ENCODE assay signal across 9 cellular contexts in genomic region chr1:85230305-85230977, GRCh38. TPM values are rescaled to one million over a fixed set of nuclear protein-coding genes. Genes with fewer than 3 reads are reported as not detected.
A peak's percentile ranks its signal among the peaks of the same experiment; 100 is the strongest.
DNase-seq lines count a peak whose midpoint lies in the region; ATAC-seq, FAIRE-seq and TF ChIP-seq lines count a peak whose summit lies in the region.
"Had no signal": no experiment of that assay in that cellular context is flagged by ENCODE, and none has a peak within 500 bp of the region (broad histone marks: within the 10 kb centered on the region; RNA-seq: fewer than 3 reads in every experiment).

No MANE protein-coding gene starts in this region.

- ATAC-seq in HG02759 (IDR thresholded peaks at IDR 0.05; ENCODE audit: unreplicated experiment) (peak; percentile 44), WTC11 (peak; percentile 98), HepG2 (peak; percentile 94)

- 45% methylated on average over 7 of the region's 8 CpGs for WGBS in HepG2 (ENCODE audit: low lambda C conversion rate)

- TF ChIP-seq EP300 in HepG2 (IDR thresholded peaks at IDR 0.05; ENCODE audit: low read depth in 2 of 2, low read length in 2 of 2) (no peak), HepG2 (CRISPR knock-in tag; IDR thresholded peaks at IDR 0.05; ENCODE audit: borderline replicate concordance) (no peak)

- POLR2A ChIA-PET in WTC11 (lab: Charles Lee): interaction anchor here (0.6 kb wide), 1 partner anchor 638 kb away, joined by 3 read pairs; no protein-coding TSS in a partner anchor
- POLR2A ChIA-PET in HepG2 (lab: Yijun Ruan, JAX): no interaction called here

- no peak overlapping the region for H3K9ac ChIP-seq in HepG2 (ENCODE audit: insufficient read depth, low read depth, low read length)

- peak; percentile 32 for FAIRE-seq in HepG2 (lab: Jason Lieb, UNC)

- CTCF ChIA-PET in WTC11 (lab: Charles Lee) (interaction anchor here (0.6 to 2.7 kb wide), 9 partner anchors 10 to 286 kb away, joined by 3 to 15 read pairs (median 5); partner anchors contain the start of gene C1orf52), HepG2 (lab: Yijun Ruan, JAX; ENCODE audit: low intra/inter-chr PET ratio, low total read pairs) (no interaction called here)

- H3K4me1 ChIP-seq in HepG2 (ENCODE audit: insufficient read depth, low read length): peaks cover 18% of the 10 kb centered on the region

- H3K27ac ChIP-seq in HepG2 (ENCODE audit: extremely low read length, insufficient read depth, low read length): no peak overlapping the region
- H3K27ac ChIP-seq: SK-N-MC had no signal

- BruUV-seq in HepG2 (replicated peaks; lab: Mats Ljungman, UMichigan): no TSS peak

- H3K27me3 Mint-ChIP-seq in WTC11 (ENCODE audit: low read depth): no peaks in the 10 kb centered on the region

- TF ChIP-seq POLR2A in HepG2 (IDR thresholded peaks at IDR 0.05; ENCODE audit: insufficient read depth in 1 of 2, low read depth in 2 of 2, low read length in 2 of 2): no peak

- no peaks in the 10 kb centered on the region for H3K36me3 ChIP-seq in HepG2 (replicated peaks in 1 of 2; ENCODE audit: control insufficient read depth in 1 of 2, insufficient read depth in 2 of 2, low read length in 2 of 2)

- in situ Hi-C loops in HepG2 (cut with HindIII; ENCODE audit: extremely low pct_ligation_motif_present, low pct_unique_long_range_greater_than_20kb): no loop called here

- peaks cover 28% of the 10 kb centered on the region for H3K4me1 Mint-ChIP-seq in WTC11

- H3K4me3 ChIP-seq in HepG2 (replicated peaks in 1 of 3; ENCODE audit: insufficient read depth in 1 of 3, low read depth in 2 of 3, low read length in 3 of 3): no peak overlapping the region
- H3K4me3 ChIP-seq: lung, SK-N-MC had no signal

- TF ChIP-seq RAD21 in HepG2 (CRISPR knock-in tag; IDR thresholded peaks at IDR 0.05): no peak

- no peak overlapping the region for H2AFZ ChIP-seq in HepG2 (ENCODE audit: low read length)

- H3K4me2 ChIP-seq in HepG2 (ENCODE audit: low read depth, low read length): 0 out of 2 replicates have a peak overlapping the region, but pooled peaks have one; percentile 5

- intact Hi-C loops in HepG2 (cut with micrococcal nuclease; ENCODE audit: unreplicated experiment): loop anchor here (1.0 kb wide), 1 partner anchor 121 kb away; no protein-coding TSS in a partner anchor

- no peaks in the 10 kb centered on the region for H3K79me2 ChIP-seq in HepG2 (ENCODE audit: insufficient read depth, low read length)

- 0 out of 2 replicates have a peak, but pooled peaks cover 3% of the 10 kb centered on the region for H3K9me3 Mint-ChIP-seq in WTC11

- TF ChIP-seq CTCF in WTC11 (IDR thresholded peaks at IDR 0.05) (no peak), HepG2 (CRISPR knock-in tag; IDR thresholded peaks at IDR 0.05) (peak; percentile 51)

- no peak overlapping the region for H3K4me3 Mint-ChIP-seq in WTC11

- H3K36me3 Mint-ChIP-seq in WTC11: no peaks in the 10 kb centered on the region

- no peaks in the 10 kb centered on the region for H4K20me1 ChIP-seq in HepG2 (ENCODE audit: insufficient read depth, low read length)

- H3K27me3 ChIP-seq in HepG2 (ENCODE audit: control insufficient read depth in 1 of 2, insufficient read depth in 2 of 2, low read length in 2 of 2): no peaks in the 10 kb centered on the region

- H3K27ac Mint-ChIP-seq in WTC11: no peak overlapping the region

- DNase-seq in DMS53 treated with DMSO at 0.1 percent for 48 hours (lab: John Stamatoyannopoulos, UW; ENCODE audit: unreplicated experiment): peak; percentile 71
- peak; percentile 25 for DNase-seq in WTC11 (ENCODE audit: low spot score)
- DNase-seq in HepG2 (ENCODE audit: low spot score): peak; percentile 21
- no peak for DNase-seq in NCI-H524 treated with DMSO at 0.1 percent for 48 hours (lab: John Stamatoyannopoulos, UW)
- DNase-seq in COR-L47 (lab: John Stamatoyannopoulos, UW): no peak
- no peak for DNase-seq in DMS114 treated with DMSO at 0.1 percent for 48 hours (lab: John Stamatoyannopoulos, UW; ENCODE audit: unreplicated experiment)

- H3K9me3 ChIP-seq in HepG2 (ENCODE audit: low read length): no peaks in the 10 kb centered on the region

TF ChIP-seq in WTC11, 78 proteins besides CTCF, POLR2A, EP300 and RAD21 (continues in another document):
- no peak for TF ChIP-seq GTF2I (CRISPR knock-in tag; conservative IDR thresholded peaks at IDR 0.05)

TF ChIP-seq in HepG2, 621 proteins besides CTCF, POLR2A, EP300 and RAD21 (continues in another document):
- TF ChIP-seq HMG20A (CRISPR knock-in tag; IDR thresholded peaks at IDR 0.05; ENCODE audit: borderline replicate concordance): no peak

RNA-seq across cellular contexts. Expression of gene C1orf52, which starts 29.0 kb away (rescaled TPM):
- 35.8 to 44.5 TPM (median 40.2 TPM) in 3 replicates for total RNA-seq in WTC11 (2021)
- 19.4 and 23.0 TPM in 2 replicates for total RNA-seq in HepG2 (2016; rRNA removed; fragmentation: Illumina TruSeq; extraction: Trizol)
- 3.1 and 4.1 TPM in 2 replicates for total RNA-seq in HepG2 (2016; cell fraction: cytosol; rRNA removed; fragmentation: Illumina TruSeq; extraction: Trizol; ENCODE audit: low read depth)
- total RNA-seq in HepG2 (2016; cell fraction: insoluble cytoplasmic fraction; rRNA removed; fragmentation: Illumina TruSeq; extraction: Trizol): 17.6 and 28.5 TPM in 2 replicates
- total RNA-seq in HepG2 (2016; cell fraction: membrane; rRNA removed; fragmentation: Illumina TruSeq; extraction: Trizol): 12.6 and 13.8 TPM in 2 replicates
- 11.1 and 11.5 TPM in 2 replicates for total RNA-seq in HepG2 (2016; cell fraction: nucleus; rRNA removed; fragmentation: Illumina TruSeq; extraction: Trizol)
- 25.8 and 27.4 TPM in 2 replicates for polyA plus RNA-seq in HepG2 (2011; rRNA removed)
- 13.2 and 20.6 TPM in 2 replicates for polyA plus RNA-seq in HepG2 (2011; cell fraction: cytosol; rRNA removed)
- polyA plus RNA-seq in HepG2 (2011; cell fraction: nucleus; rRNA removed): 27.9 and 30.9 TPM in 2 replicates
- 19.6 and 23.2 TPM in 2 replicates for polyA plus RNA-seq in HepG2 (2012)
- 5.2 and 6.2 TPM in 2 replicates for polyA plus RNA-seq in HepG2 (2016; cell fraction: cytosol; fragmentation: Illumina TruSeq; extraction: Trizol; ENCODE audit: low read depth)
- polyA plus RNA-seq in HepG2 (2016; cell fraction: insoluble cytoplasmic fraction; fragmentation: Illumina TruSeq; extraction: Trizol; ENCODE audit: low read depth): 34.5 and 38.9 TPM in 2 replicates
- polyA plus RNA-seq in HepG2 (2016; cell fraction: membrane; fragmentation: Illumina TruSeq; extraction: Trizol; ENCODE audit: low read depth): 11.3 and 11.5 TPM in 2 replicates
- 23.9 and 25.0 TPM in 2 replicates for polyA plus RNA-seq in HepG2 (2016; cell fraction: nucleus; fragmentation: Illumina TruSeq; extraction: Trizol; ENCODE audit: insufficient read depth, low read depth)
- polyA minus RNA-seq in HepG2 (2011; rRNA and poly(A)+ RNA removed; ENCODE audit: low replicate concordance): 8.4 and 10.7 TPM in 2 replicates
- 8.9 and 9.1 TPM in 2 replicates for polyA minus RNA-seq in HepG2 (2011; cell fraction: cytosol; rRNA and poly(A)+ RNA removed)
- polyA minus RNA-seq in HepG2 (2011; cell fraction: nucleus; rRNA and poly(A)+ RNA removed): 16.0 and 16.9 TPM in 2 replicates

RNA-seq across cellular contexts. Expression of gene SYDE2, which starts 29.6 kb away (rescaled TPM):
- total RNA-seq in WTC11 (2021) (11.0 to 13.8 TPM (median 11.4 TPM) in 3 replicates), HepG2 (2016; rRNA removed; fragmentation: Illumina TruSeq; extraction: Trizol) (5.3 and 7.9 TPM in 2 replicates)
- 1.5 and 1.9 TPM in 2 replicates for total RNA-seq in HepG2 (2016; cell fraction: cytosol; rRNA removed; fragmentation: Illumina TruSeq; extraction: Trizol; ENCODE audit: low read depth)
- total RNA-seq in HepG2 (2016; cell fraction: insoluble cytoplasmic fraction; rRNA removed; fragmentation: Illumina TruSeq; extraction: Trizol): 5.3 and 7.7 TPM in 2 replicates
- 2.7 and 2.8 TPM in 2 replicates for total RNA-seq in HepG2 (2016; cell fraction: membrane; rRNA removed; fragmentation: Illumina TruSeq; extraction: Trizol)
- total RNA-seq in HepG2 (2016; cell fraction: nucleus; rRNA removed; fragmentation: Illumina TruSeq; extraction: Trizol): 6.9 and 8.1 TPM in 2 replicates
- polyA plus RNA-seq in HepG2 (2011; rRNA removed): 1.8 TPM in 2 replicates
- 1.0 and 1.2 TPM in 2 replicates for polyA plus RNA-seq in HepG2 (2011; cell fraction: cytosol; rRNA removed)
- 1.2 and 1.3 TPM in 2 replicates for polyA plus RNA-seq in HepG2 (2011; cell fraction: nucleus; rRNA removed)
- polyA plus RNA-seq in HepG2 (2012): 1.6 and 2.5 TPM in 2 replicates
- polyA plus RNA-seq in HepG2 (2016; cell fraction: cytosol; fragmentation: Illumina TruSeq; extraction: Trizol; ENCODE audit: low read depth): 0.08 and 0.10 TPM in 2 replicates
- polyA plus RNA-seq in HepG2 (2016; cell fraction: insoluble cytoplasmic fraction; fragmentation: Illumina TruSeq; extraction: Trizol; ENCODE audit: low read depth): 2.4 and 2.6 TPM in 2 replicates
- polyA plus RNA-seq in HepG2 (2016; cell fraction: membrane; fragmentation: Illumina TruSeq; extraction: Trizol; ENCODE audit: low read depth): 0.31 and 0.42 TPM in 2 replicates
- 3.5 and 3.9 TPM in 2 replicates for polyA plus RNA-seq in HepG2 (2016; cell fraction: nucleus; fragmentation: Illumina TruSeq; extraction: Trizol; ENCODE audit: insufficient read depth, low read depth)
- 2.3 and 6.3 TPM in 2 replicates for polyA minus RNA-seq in HepG2 (2011; rRNA and poly(A)+ RNA removed; ENCODE audit: low replicate concordance)
- polyA minus RNA-seq in HepG2 (2011; cell fraction: cytosol; rRNA and poly(A)+ RNA removed): 4.7 and 5.0 TPM in 2 replicates
- 10.0 and 11.9 TPM in 2 replicates for polyA minus RNA-seq in HepG2 (2011; cell fraction: nucleus; rRNA and poly(A)+ RNA removed)

RNA-seq across cellular contexts. Expression of gene BCL10, which starts 46.0 kb away (rescaled TPM):
- total RNA-seq in WTC11 (2021) (21.3 to 24.2 TPM (median 21.4 TPM) in 3 replicates), HepG2 (2016; rRNA removed; fragmentation: Illumina TruSeq; extraction: Trizol) (14.1 and 20.0 TPM in 2 replicates)
- 4.5 and 4.9 TPM in 2 replicates for total RNA-seq in HepG2 (2016; cell fraction: cytosol; rRNA removed; fragmentation: Illumina TruSeq; extraction: Trizol; ENCODE audit: low read depth)
- total RNA-seq in HepG2 (2016; cell fraction: insoluble cytoplasmic fraction; rRNA removed; fragmentation: Illumina TruSeq; extraction: Trizol): 13.6 and 16.8 TPM in 2 replicates
- 11.2 and 12.0 TPM in 2 replicates for total RNA-seq in HepG2 (2016; cell fraction: membrane; rRNA removed; fragmentation: Illumina TruSeq; extraction: Trizol)
- total RNA-seq in HepG2 (2016; cell fraction: nucleus; rRNA removed; fragmentation: Illumina TruSeq; extraction: Trizol): 10.9 and 11.5 TPM in 2 replicates
- 3.7 and 3.8 TPM in 2 replicates for polyA plus RNA-seq in HepG2 (2011; rRNA removed)
- polyA plus RNA-seq in HepG2 (2011; cell fraction: cytosol; rRNA removed): 2.7 TPM in 2 replicates
- 2.7 and 3.0 TPM in 2 replicates for polyA plus RNA-seq in HepG2 (2011; cell fraction: nucleus; rRNA removed)
- polyA plus RNA-seq in HepG2 (2012): 5.5 and 6.6 TPM in 2 replicates
- polyA plus RNA-seq in HepG2 (2016; cell fraction: cytosol; fragmentation: Illumina TruSeq; extraction: Trizol; ENCODE audit: low read depth): 0.95 and 1.2 TPM in 2 replicates
- 14.1 and 14.9 TPM in 2 replicates for polyA plus RNA-seq in HepG2 (2016; cell fraction: insoluble cytoplasmic fraction; fragmentation: Illumina TruSeq; extraction: Trizol; ENCODE audit: low read depth)
- 3.2 and 3.8 TPM in 2 replicates for polyA plus RNA-seq in HepG2 (2016; cell fraction: membrane; fragmentation: Illumina TruSeq; extraction: Trizol; ENCODE audit: low read depth)
- 9.1 and 9.7 TPM in 2 replicates for polyA plus RNA-seq in HepG2 (2016; cell fraction: nucleus; fragmentation: Illumina TruSeq; extraction: Trizol; ENCODE audit: insufficient read depth, low read depth)
- 6.7 and 7.6 TPM in 2 replicates for polyA minus RNA-seq in HepG2 (2011; rRNA and poly(A)+ RNA removed; ENCODE audit: low replicate concordance)
- polyA minus RNA-seq in HepG2 (2011; cell fraction: cytosol; rRNA and poly(A)+ RNA removed): 6.9 and 7.7 TPM in 2 replicates
- polyA minus RNA-seq in HepG2 (2011; cell fraction: nucleus; rRNA and poly(A)+ RNA removed): 18.7 and 23.1 TPM in 2 replicates

Comparison
In these comparisons a context has a peak if more than half of its experiments do, and no peak if none do; other contexts are left out.
1. DNase-seq: peak in DMS53 treated with DMSO at 0.1 percent for 48 hours (single experiment), WTC11 (single experiment) and HepG2 (single experiment); none in NCI-H524 treated with DMSO at 0.1 percent for 48 hours (single experiment), COR-L47 (single experiment) and DMS114 treated with DMSO at 0.1 percent for 48 hours (single experiment).
2. ATAC-seq: peak in every context shown above with its lines; median percentile 98 in WTC11; 94 in HepG2; 44 in HG02759.